Comparison of ENCODE assay signal across 8 cellular contexts in the genomic region with DNA sequence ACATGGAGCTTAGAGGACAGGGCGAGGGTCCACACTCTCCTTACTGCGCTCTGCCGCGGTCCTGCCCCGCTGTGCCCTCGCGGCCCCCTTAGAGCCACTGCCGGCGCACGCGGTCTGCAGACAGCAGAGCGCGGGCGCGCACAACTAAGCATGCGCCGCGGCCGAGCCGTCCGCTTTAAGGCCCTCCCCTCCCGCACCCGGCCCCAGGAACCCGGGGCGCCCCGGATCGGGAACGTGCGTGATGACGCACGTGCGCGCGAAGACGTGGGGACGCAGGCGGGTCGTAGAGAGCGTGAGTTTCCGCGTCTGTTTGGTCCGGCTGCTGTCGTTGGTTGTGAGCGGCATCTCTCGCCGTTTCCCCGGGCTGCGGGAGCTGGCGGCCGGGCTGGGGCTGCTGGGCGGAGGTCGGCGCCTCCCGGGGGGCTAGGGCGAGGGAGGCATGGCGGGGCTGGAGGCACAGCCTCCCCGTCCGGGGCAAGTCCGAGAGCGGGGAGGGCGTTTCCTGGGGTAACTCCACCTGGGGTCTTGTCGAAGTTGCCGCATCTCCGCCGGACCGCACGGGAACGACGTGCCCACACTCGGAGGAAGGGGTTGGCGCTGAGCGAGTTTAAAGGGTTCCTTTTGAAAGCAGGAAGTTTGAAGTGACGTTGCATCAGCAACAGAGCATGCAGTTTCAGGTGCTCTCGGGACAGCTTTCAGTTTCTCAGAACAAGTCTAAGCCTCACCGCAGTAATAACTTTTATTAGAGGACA. TPM values are rescaled to one million over a fixed set of nuclear protein-coding genes. Genes with fewer than 3 reads are reported as not detected.
DNase-seq lines count a peak whose midpoint lies in the region; ATAC-seq and TF ChIP-seq lines count a peak whose summit lies in the region.

A gene with protein sequence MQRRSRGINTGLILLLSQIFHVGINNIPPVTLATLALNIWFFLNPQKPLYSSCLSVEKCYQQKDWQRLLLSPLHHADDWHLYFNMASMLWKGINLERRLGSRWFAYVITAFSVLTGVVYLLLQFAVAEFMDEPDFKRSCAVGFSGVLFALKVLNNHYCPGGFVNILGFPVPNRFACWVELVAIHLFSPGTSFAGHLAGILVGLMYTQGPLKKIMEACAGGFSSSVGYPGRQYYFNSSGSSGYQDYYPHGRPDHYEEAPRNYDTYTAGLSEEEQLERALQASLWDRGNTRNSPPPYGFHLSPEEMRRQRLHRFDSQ (plus strand): TSS at position 259 of the 752 bp plus-strand sequence. CDS start 28,640 bp downstream, outside the sequence.

- H3K79me2 ChIP-seq in osteoblast (ENCODE audit: insufficient read depth, low read length) = peaks cover 23% of the 10 kb centered on the region

- H3K4me1 ChIP-seq in osteoblast (ENCODE audit: insufficient read depth, low read length) (peaks cover 11% of the 10 kb centered on the region), thoracic aorta (ENCODE audit: control insufficient read depth in 1 of 2, low read depth in 2 of 2) (peaks cover 10 to 30% of the 10 kb centered on the region in 2 donors)

- H2AFZ ChIP-seq in osteoblast (ENCODE audit: low read length) = peak within 1 kb of the TSS; percentile 96

- H4K20me1 ChIP-seq in osteoblast (ENCODE audit: insufficient read depth, low read length) = no peaks in the 10 kb centered on the region

- TF ChIP-seq POLR2A in NB4 (IDR thresholded peaks at IDR 0.05; ENCODE audit: extremely low read depth, insufficient read length) = peak; percentile 75

- H3K4me2 ChIP-seq in osteoblast (ENCODE audit: insufficient read depth, low read length) = peak within 1 kb of the TSS; percentile 93

- H3K27ac ChIP-seq in osteoblast (ENCODE audit: low read depth, low read length) = peak within 1 kb of the TSS; percentile 95
- H3K27ac ChIP-seq in thoracic aorta = peak within 1 kb of the TSS; percentile 94 to 98

- ATAC-seq in thoracic aorta (ENCODE audit: insufficient number of reproducible peaks, low FRiP score, low read depth) = peak; percentile 87

- H3K9me3 ChIP-seq in osteoblast (ENCODE audit: low read depth, low read length) (no peaks in the 10 kb centered on the region), thoracic aorta (no peaks in the 10 kb centered on the region)

- DNase-seq in GM04504 (ENCODE audit: low read depth) (peak; percentile 86), HFFc6 (peak; percentile 84), NB4 (ENCODE audit: low read depth) (peak; percentile 98), SKM-1 treated with dmso at 0.1 percent for 144 hours (lab: John Stamatoyannopoulos, UW; ENCODE audit: unreplicated experiment) (peak; percentile 89), glomerular visceral epithelial cell (ENCODE audit: extremely low spot score) (peak; percentile 94), osteoblast (ENCODE audit: insufficient read length, low spot score, missing footprints) (peak; percentile 98), thoracic aorta (ENCODE audit: low spot score) (peak; percentile 68)

- H3K27me3 ChIP-seq in osteoblast (ENCODE audit: insufficient read depth, low read length) (no peaks in the 10 kb centered on the region), thoracic aorta (replicated peaks; ENCODE audit: insufficient read depth) (no peaks in the 10 kb centered on the region)

- H3K4me3 ChIP-seq in NB4 (ENCODE audit: low read depth, low read length) (peak within 1 kb of the TSS; percentile 91), osteoblast (ENCODE audit: insufficient read depth, low read length) (peak within 1 kb of the TSS; percentile 90), thoracic aorta (peak within 1 kb of the TSS; percentile 96)

- H3K4me3 Mint-ChIP-seq in HFFc6 = peak within 1 kb of the TSS; percentile 94
- H3K4me3 Mint-ChIP-seq in activated naive CD8-positive, alpha-beta T cell = peak within 1 kb of the TSS; percentile 94

- no peaks in the 10 kb centered on the region for H3K27me3 Mint-ChIP-seq in HFFc6 (ENCODE audit: insufficient read depth)
- H3K27me3 Mint-ChIP-seq in activated naive CD8-positive, alpha-beta T cell = no peaks in the 10 kb centered on the region

- no peaks in the 10 kb centered on the region for H3K9me3 Mint-ChIP-seq in HFFc6
- no peaks in the 10 kb centered on the region for H3K9me3 Mint-ChIP-seq in activated naive CD8-positive, alpha-beta T cell (ENCODE audit: low read depth)

- no peak for TF ChIP-seq CTCF in HFFc6 (IDR thresholded peaks at IDR 0.05)
- no peak for TF ChIP-seq CTCF in NB4 (IDR thresholded peaks at IDR 0.05; ENCODE audit: low read depth, low read length)
- TF ChIP-seq CTCF in osteoblast (IDR thresholded peaks at IDR 0.05; ENCODE audit: extremely low read depth, low read depth, low read length) = no peak
- no peak for TF ChIP-seq CTCF in thoracic aorta (IDR thresholded peaks at IDR 0.05)

- peak within 1 kb of the TSS; percentile 97 for H3K27ac Mint-ChIP-seq in HFFc6
- peak within 1 kb of the TSS; percentile 99 for H3K27ac Mint-ChIP-seq in activated naive CD8-positive, alpha-beta T cell

- peaks cover 31% of the 10 kb centered on the region for H3K36me3 Mint-ChIP-seq in HFFc6 (ENCODE audit: low read depth)
- H3K36me3 Mint-ChIP-seq in activated naive CD8-positive, alpha-beta T cell = peaks cover 11% of the 10 kb centered on the region

- H3K36me3 ChIP-seq in osteoblast (ENCODE audit: insufficient read depth, low read length) (peaks cover 4% of the 10 kb centered on the region), thoracic aorta (no peaks in the 10 kb centered on the region)

- H3K4me1 Mint-ChIP-seq in HFFc6 (ENCODE audit: low read depth) = peaks cover 46% of the 10 kb centered on the region
- H3K4me1 Mint-ChIP-seq in activated naive CD8-positive, alpha-beta T cell (ENCODE audit: low read depth) = peaks cover 60% of the 10 kb centered on the region

RNA-seq across cellular contexts. Expression of the gene that starts here (rescaled TPM):
- 10 to 100 TPM; 34.3 to 50.7 (median 42.3) TPM for total RNA-seq in HFFc6 (2021; fragmentation: NEBNext Ultra II Directional; extraction: Animal tissue kit (Norgen Biotek cat#: 25700))
- total RNA-seq in osteoblast (24.2 and 25.3 TPM in 2 replicates), thoracic aorta (10 to 100 TPM; 10.2 to 17.3 TPM)

Comparison
In these comparisons a context has a peak if more than half of its experiments do, and no peak if none do; other contexts are left out.
1. Peak in every context shown above with its lines: DNase-seq, ATAC-seq, H3K4me3 ChIP-seq and H3K27ac ChIP-seq.